1 cellular context compared by ENCODE assay signal in the genomic region with DNA sequence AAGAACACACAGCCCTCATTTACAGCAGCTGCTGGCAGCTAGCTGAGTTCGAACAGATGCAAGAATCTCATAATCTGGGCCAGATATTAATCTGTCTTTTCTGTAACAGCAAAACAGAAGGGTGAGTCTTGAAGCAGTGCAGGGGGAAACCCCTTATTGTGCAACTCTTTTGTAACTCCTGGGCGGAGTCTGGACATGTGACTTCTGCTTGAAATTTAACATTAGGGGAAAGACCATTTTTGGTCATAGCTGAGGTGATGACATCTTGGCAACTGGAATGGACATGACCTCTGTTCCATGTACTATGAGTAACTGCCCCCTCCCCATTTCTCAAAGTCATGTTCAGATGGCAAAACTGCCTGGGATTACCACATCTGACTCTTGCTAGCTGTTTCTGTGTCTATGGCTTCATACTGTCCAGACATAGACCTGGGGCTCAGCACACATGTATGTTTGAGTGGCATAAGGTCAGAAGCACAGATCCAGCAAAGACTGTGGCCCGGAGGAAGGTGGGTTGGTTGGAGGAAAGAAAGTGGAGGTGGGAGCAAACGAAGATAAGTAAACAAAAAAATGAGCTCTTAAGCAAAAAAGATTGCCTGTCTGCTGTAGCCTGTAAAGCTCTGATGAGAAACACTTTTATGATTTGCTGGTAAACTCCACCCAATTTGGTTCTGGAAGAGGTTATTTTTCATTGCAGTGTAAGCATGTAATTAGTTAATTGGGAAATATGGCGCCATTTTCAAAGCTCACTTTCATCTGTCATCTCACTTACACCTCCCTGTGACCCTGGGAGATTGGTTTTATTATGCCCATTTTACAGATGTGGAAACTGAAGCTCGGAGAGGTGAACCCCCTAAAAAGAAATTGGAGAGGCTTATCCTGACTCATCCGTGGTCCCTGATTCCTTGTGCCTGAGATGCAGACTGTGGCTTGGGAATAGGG.
TF ChIP-seq lines count a peak whose summit lies in the region.

No MANE protein-coding gene starts in this region.

TF ChIP-seq in HepG2, 621 proteins besides CTCF, POLR2A, EP300 and RAD21 (continued from another document and continues in another):
- TF ChIP-seq, protein P1, sequence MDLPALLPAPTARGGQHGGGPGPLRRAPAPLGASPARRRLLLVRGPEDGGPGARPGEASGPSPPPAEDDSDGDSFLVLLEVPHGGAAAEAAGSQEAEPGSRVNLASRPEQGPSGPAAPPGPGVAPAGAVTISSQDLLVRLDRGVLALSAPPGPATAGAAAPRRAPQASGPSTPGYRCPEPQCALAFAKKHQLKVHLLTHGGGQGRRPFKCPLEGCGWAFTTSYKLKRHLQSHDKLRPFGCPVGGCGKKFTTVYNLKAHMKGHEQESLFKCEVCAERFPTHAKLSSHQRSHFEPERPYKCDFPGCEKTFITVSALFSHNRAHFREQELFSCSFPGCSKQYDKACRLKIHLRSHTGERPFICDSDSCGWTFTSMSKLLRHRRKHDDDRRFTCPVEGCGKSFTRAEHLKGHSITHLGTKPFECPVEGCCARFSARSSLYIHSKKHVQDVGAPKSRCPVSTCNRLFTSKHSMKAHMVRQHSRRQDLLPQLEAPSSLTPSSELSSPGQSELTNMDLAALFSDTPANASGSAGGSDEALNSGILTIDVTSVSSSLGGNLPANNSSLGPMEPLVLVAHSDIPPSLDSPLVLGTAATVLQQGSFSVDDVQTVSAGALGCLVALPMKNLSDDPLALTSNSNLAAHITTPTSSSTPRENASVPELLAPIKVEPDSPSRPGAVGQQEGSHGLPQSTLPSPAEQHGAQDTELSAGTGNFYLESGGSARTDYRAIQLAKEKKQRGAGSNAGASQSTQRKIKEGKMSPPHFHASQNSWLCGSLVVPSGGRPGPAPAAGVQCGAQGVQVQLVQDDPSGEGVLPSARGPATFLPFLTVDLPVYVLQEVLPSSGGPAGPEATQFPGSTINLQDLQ (CRISPR knock-in tag; IDR thresholded peaks at IDR 0.05), result no peak
- TF ChIP-seq, protein P2, sequence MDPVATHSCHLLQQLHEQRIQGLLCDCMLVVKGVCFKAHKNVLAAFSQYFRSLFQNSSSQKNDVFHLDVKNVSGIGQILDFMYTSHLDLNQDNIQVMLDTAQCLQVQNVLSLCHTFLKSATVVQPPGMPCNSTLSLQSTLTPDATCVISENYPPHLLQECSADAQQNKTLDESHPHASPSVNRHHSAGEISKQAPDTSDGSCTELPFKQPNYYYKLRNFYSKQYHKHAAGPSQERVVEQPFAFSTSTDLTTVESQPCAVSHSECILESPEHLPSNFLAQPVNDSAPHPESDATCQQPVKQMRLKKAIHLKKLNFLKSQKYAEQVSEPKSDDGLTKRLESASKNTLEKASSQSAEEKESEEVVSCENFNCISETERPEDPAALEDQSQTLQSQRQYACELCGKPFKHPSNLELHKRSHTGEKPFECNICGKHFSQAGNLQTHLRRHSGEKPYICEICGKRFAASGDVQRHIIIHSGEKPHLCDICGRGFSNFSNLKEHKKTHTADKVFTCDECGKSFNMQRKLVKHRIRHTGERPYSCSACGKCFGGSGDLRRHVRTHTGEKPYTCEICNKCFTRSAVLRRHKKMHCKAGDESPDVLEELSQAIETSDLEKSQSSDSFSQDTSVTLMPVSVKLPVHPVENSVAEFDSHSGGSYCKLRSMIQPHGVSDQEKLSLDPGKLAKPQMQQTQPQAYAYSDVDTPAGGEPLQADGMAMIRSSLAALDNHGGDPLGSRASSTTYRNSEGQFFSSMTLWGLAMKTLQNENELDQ (CRISPR knock-in tag; IDR thresholded peaks at IDR 0.05; ENCODE audit: borderline replicate concordance), result no peak
- TF ChIP-seq ZNF530 (CRISPR knock-in tag; IDR thresholded peaks at IDR 0.05; ENCODE audit: low read depth) (no peak), FLYWCH1 (CRISPR knock-in tag; IDR thresholded peaks at IDR 0.05) (no peak), SNRNP70 (IDR thresholded peaks at IDR 0.05; ENCODE audit: low read depth, low read length) (no peak), SPEN (CRISPR knock-in tag; IDR thresholded peaks at IDR 0.05; ENCODE audit: low read depth) (peak; percentile 60; the same call in 1 of the 2 replicates), REXO4 (CRISPR knock-in tag; IDR thresholded peaks at IDR 0.05; ENCODE audit: borderline replicate concordance) (no peak), NCOR1 (IDR thresholded peaks at IDR 0.05; ENCODE audit: borderline replicate concordance, low read length) (peak; percentile 92), TCF12 (IDR thresholded peaks at IDR 0.05) (no peak), TCF12 (CRISPR knock-in tag; IDR thresholded peaks at IDR 0.05) (no peak), NONO (IDR thresholded peaks at IDR 0.05) (no peak), NONO (CRISPR knock-in tag; conservative IDR thresholded peaks at IDR 0.05) (0 out of 2 replicates have a peak, but pooled peaks have one; percentile 19), POLR2AphosphoS2 (IDR thresholded peaks at IDR 0.05; ENCODE audit: low read depth, low read length) (no peak), MTF1 (CRISPR knock-in tag; IDR thresholded peaks at IDR 0.05) (no peak), NRL (CRISPR knock-in tag; IDR thresholded peaks at IDR 0.05; ENCODE audit: borderline replicate concordance) (no peak), ZNF776 (CRISPR knock-in tag; IDR thresholded peaks at IDR 0.05) (no peak), RNF2 (conservative IDR thresholded peaks at IDR 0.05; ENCODE audit: low read depth) (no peak), SRSF4 (IDR thresholded peaks at IDR 0.05; ENCODE audit: low read depth, low read length, poor library complexity, severe bottlenecking) (no peak), ZNF616 (CRISPR knock-in tag; IDR thresholded peaks at IDR 0.05; ENCODE audit: low read depth) (no peak), ZNF430 (CRISPR knock-in tag; IDR thresholded peaks at IDR 0.05) (no peak; the same call in 1 of the 2 replicates), RFX1 (IDR thresholded peaks at IDR 0.05) (no peak), ZNF891 (CRISPR knock-in tag; IDR thresholded peaks at IDR 0.05) (no peak), ZSCAN20 (CRISPR knock-in tag; IDR thresholded peaks at IDR 0.05; ENCODE audit: borderline replicate concordance) (no peak), CBFB (CRISPR knock-in tag; IDR thresholded peaks at IDR 0.05) (no peak), FOXC1 (CRISPR knock-in tag; IDR thresholded peaks at IDR 0.05; ENCODE audit: borderline replicate concordance) (peak; percentile 29; the same call in 1 of the 2 replicates)
- TF ChIP-seq, protein P3, sequence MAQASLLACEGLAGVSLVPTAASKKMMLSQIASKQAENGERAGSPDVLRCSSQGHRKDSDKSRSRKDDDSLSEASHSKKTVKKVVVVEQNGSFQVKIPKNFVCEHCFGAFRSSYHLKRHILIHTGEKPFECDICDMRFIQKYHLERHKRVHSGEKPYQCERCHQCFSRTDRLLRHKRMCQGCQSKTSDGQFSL (CRISPR knock-in tag; IDR thresholded peaks at IDR 0.05), result no peak
- TF ChIP-seq, protein P4, sequence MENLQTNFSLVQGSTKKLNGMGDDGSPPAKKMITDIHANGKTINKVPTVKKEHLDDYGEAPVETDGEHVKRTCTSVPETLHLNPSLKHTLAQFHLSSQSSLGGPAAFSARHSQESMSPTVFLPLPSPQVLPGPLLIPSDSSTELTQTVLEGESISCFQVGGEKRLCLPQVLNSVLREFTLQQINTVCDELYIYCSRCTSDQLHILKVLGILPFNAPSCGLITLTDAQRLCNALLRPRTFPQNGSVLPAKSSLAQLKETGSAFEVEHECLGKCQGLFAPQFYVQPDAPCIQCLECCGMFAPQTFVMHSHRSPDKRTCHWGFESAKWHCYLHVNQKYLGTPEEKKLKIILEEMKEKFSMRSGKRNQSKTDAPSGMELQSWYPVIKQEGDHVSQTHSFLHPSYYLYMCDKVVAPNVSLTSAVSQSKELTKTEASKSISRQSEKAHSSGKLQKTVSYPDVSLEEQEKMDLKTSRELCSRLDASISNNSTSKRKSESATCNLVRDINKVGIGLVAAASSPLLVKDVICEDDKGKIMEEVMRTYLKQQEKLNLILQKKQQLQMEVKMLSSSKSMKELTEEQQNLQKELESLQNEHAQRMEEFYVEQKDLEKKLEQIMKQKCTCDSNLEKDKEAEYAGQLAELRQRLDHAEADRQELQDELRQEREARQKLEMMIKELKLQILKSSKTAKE (CRISPR knock-in tag; IDR thresholded peaks at IDR 0.05; ENCODE audit: borderline replicate concordance), result peak; percentile 89
- TF ChIP-seq, protein P5, sequence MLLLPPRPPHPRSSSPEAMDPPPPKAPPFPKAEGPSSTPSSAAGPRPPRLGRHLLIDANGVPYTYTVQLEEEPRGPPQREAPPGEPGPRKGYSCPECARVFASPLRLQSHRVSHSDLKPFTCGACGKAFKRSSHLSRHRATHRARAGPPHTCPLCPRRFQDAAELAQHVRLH (CRISPR knock-in tag; IDR thresholded peaks at IDR 0.05; ENCODE audit: borderline replicate concordance, low read depth), result no peak; the same call in 1 of the 2 replicates
- TF ChIP-seq, protein P6, sequence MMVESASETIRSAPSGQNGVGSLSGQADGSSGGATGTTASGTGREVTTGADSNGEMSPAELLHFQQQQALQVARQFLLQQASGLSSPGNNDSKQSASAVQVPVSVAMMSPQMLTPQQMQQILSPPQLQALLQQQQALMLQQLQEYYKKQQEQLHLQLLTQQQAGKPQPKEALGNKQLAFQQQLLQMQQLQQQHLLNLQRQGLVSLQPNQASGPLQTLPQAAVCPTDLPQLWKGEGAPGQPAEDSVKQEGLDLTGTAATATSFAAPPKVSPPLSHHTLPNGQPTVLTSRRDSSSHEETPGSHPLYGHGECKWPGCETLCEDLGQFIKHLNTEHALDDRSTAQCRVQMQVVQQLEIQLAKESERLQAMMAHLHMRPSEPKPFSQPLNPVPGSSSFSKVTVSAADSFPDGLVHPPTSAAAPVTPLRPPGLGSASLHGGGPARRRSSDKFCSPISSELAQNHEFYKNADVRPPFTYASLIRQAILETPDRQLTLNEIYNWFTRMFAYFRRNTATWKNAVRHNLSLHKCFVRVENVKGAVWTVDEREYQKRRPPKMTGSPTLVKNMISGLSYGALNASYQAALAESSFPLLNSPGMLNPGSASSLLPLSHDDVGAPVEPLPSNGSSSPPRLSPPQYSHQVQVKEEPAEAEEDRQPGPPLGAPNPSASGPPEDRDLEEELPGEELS (CRISPR knock-in tag; IDR thresholded peaks at IDR 0.05), result peak; percentile 61; the same call in 1 of the 2 replicates
- TF ChIP-seq, protein P7, sequence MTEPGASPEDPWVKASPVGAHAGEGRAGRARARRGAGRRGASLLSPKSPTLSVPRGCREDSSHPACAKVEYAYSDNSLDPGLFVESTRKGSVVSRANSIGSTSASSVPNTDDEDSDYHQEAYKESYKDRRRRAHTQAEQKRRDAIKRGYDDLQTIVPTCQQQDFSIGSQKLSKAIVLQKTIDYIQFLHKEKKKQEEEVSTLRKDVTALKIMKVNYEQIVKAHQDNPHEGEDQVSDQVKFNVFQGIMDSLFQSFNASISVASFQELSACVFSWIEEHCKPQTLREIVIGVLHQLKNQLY (CRISPR knock-in tag; IDR thresholded peaks at IDR 0.05), result peak; percentile 64
- TF ChIP-seq, protein P8, sequence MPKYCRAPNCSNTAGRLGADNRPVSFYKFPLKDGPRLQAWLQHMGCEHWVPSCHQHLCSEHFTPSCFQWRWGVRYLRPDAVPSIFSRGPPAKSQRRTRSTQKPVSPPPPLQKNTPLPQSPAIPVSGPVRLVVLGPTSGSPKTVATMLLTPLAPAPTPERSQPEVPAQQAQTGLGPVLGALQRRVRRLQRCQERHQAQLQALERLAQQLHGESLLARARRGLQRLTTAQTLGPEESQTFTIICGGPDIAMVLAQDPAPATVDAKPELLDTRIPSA (CRISPR knock-in tag; IDR thresholded peaks at IDR 0.05; ENCODE audit: borderline replicate concordance), result no peak
- TF ChIP-seq, protein P9, sequence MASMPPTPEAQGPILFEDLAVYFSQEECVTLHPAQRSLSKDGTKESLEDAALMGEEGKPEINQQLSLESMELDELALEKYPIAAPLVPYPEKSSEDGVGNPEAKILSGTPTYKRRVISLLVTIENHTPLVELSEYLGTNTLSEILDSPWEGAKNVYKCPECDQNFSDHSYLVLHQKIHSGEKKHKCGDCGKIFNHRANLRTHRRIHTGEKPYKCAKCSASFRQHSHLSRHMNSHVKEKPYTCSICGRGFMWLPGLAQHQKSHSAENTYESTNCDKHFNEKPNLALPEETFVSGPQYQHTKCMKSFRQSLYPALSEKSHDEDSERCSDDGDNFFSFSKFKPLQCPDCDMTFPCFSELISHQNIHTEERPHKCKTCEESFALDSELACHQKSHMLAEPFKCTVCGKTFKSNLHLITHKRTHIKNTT (CRISPR knock-in tag; IDR thresholded peaks at IDR 0.05), result no peak
- TF ChIP-seq, protein P10, sequence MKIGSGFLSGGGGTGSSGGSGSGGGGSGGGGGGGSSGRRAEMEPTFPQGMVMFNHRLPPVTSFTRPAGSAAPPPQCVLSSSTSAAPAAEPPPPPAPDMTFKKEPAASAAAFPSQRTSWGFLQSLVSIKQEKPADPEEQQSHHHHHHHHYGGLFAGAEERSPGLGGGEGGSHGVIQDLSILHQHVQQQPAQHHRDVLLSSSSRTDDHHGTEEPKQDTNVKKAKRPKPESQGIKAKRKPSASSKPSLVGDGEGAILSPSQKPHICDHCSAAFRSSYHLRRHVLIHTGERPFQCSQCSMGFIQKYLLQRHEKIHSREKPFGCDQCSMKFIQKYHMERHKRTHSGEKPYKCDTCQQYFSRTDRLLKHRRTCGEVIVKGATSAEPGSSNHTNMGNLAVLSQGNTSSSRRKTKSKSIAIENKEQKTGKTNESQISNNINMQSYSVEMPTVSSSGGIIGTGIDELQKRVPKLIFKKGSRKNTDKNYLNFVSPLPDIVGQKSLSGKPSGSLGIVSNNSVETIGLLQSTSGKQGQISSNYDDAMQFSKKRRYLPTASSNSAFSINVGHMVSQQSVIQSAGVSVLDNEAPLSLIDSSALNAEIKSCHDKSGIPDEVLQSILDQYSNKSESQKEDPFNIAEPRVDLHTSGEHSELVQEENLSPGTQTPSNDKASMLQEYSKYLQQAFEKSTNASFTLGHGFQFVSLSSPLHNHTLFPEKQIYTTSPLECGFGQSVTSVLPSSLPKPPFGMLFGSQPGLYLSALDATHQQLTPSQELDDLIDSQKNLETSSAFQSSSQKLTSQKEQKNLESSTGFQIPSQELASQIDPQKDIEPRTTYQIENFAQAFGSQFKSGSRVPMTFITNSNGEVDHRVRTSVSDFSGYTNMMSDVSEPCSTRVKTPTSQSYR (CRISPR knock-in tag; IDR thresholded peaks at IDR 0.05; ENCODE audit: borderline replicate concordance), result peak; percentile 68
- TF ChIP-seq, protein P11, sequence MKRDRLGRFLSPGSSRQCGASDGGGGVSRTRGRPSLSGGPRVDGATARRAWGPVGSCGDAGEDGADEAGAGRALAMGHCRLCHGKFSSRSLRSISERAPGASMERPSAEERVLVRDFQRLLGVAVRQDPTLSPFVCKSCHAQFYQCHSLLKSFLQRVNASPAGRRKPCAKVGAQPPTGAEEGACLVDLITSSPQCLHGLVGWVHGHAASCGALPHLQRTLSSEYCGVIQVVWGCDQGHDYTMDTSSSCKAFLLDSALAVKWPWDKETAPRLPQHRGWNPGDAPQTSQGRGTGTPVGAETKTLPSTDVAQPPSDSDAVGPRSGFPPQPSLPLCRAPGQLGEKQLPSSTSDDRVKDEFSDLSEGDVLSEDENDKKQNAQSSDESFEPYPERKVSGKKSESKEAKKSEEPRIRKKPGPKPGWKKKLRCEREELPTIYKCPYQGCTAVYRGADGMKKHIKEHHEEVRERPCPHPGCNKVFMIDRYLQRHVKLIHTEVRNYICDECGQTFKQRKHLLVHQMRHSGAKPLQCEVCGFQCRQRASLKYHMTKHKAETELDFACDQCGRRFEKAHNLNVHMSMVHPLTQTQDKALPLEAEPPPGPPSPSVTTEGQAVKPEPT (CRISPR knock-in tag; IDR thresholded peaks at IDR 0.05; ENCODE audit: low read depth), result no peak
